8 cellular contexts compared by ENCODE assay signal in genomic region chr20:31721408-31722332, GRCh38. TPM values are rescaled to one million over a fixed set of nuclear protein-coding genes. Genes with fewer than 3 reads are reported as not detected.
DNase-seq lines count a peak whose midpoint lies in the region; ATAC-seq and TF ChIP-seq lines count a peak whose summit lies in the region.

No MANE protein-coding gene starts in this region.

- peaks cover 28% of the 10 kb centered on the region for H3K4me1 Mint-ChIP-seq in activated T-cell treated with anti-CD3 and anti-CD28 coated beads, Interleukin-2, amount 50 U/mL, for 4 hours (ENCODE audit: low read depth)

- H3K4me3 Mint-ChIP-seq in activated T-cell treated with anti-CD3 and anti-CD28 coated beads, Interleukin-2, amount 50 U/mL, for 4 hours = peak overlapping the region; percentile 95

- H3K9me3 Mint-ChIP-seq in activated T-cell treated with anti-CD3 and anti-CD28 coated beads, Interleukin-2, amount 50 U/mL, for 4 hours = no peaks in the 10 kb centered on the region

- peak; percentile 41 for DNase-seq in activated naive CD4-positive, alpha-beta T cell treated with Interleukin-2 at 50 U/mL for 16 hours
- DNase-seq in activated naive CD4-positive, alpha-beta T cell (lab: John Stamatoyannopoulos, UW) = no peak
- DNase-seq in activated T-cell treated with anti-CD3 and anti-CD28 coated beads, Interleukin-2, amount 50 U/mL, for 4 hours = no peak
- DNase-seq in head of caudate nucleus = peak in 33 of 42 donors; percentile 15 to 66 (median 47)
- no peak for DNase-seq in retinal pigment epithelial cell (ENCODE audit: low read depth)
- DNase-seq in SW 1271 (lab: John Stamatoyannopoulos, UW) = no peak
- DNase-seq in KBM-7 = no peak

- ATAC-seq in activated T-cell treated with anti-CD3 and anti-CD28 coated beads, Interleukin-2, amount 50 U/mL, for 4 hours = no peak
- no peak for ATAC-seq in HG02870 (IDR thresholded peaks at IDR 0.05; ENCODE audit: unreplicated experiment)

- no peak for TF ChIP-seq CTCF in retinal pigment epithelial cell (conservative IDR thresholded peaks at IDR 0.05; ENCODE audit: low read depth, low read length)

- H3K27me3 Mint-ChIP-seq in activated T-cell treated with anti-CD3 and anti-CD28 coated beads, Interleukin-2, amount 50 U/mL, for 4 hours (ENCODE audit: low read depth) = no peaks in the 10 kb centered on the region

- in situ Hi-C loops in KBM-7 (cut with MboI; ENCODE audit: low pct_unique_long_range_greater_than_20kb, low sequenced_read_pairs) = loop anchor here (10.0 kb wide), 1 partner anchor 57 kb away; no protein-coding TSS in a partner anchor

- H3K4me3 ChIP-seq in retinal pigment epithelial cell (ENCODE audit: low read length) = peak overlapping the region; percentile 73

- intact Hi-C loops in head of caudate nucleus (cut with DNase I) = loop anchor here (2.0 to 10.0 kb wide), 2 partner anchors 61 to 157 kb away; no protein-coding TSS in a partner anchor

- peaks cover 52% of the 10 kb centered on the region for H3K36me3 Mint-ChIP-seq in activated T-cell treated with anti-CD3 and anti-CD28 coated beads, Interleukin-2, amount 50 U/mL, for 4 hours (ENCODE audit: insufficient read depth)

RNA-seq across cellular contexts. Expression of gene BCL2L1, which starts 1.0 kb away (rescaled TPM):
- total RNA-seq in activated T-cell treated with anti-CD3 and anti-CD28 coated beads, Interleukin-2, amount 50 U/mL, for 4 hours = 100 to 1,000 TPM; 237 to 274 (median 248) TPM

RNA-seq across cellular contexts. Expression of gene TPX2, which starts 17.4 kb away (rescaled TPM):
- total RNA-seq in activated T-cell treated with anti-CD3 and anti-CD28 coated beads, Interleukin-2, amount 50 U/mL, for 4 hours = 1 to 10 TPM; 8.0 to 9.9 (median 9.3) TPM

Comparison
In these comparisons a context has a peak if more than half of its experiments do, and no peak if none do; other contexts are left out.
1. DNase-seq: peak in activated naive CD4-positive, alpha-beta T cell treated with Interleukin-2 at 50 U/mL for 16 hours (single experiment) and head of caudate nucleus (33 of 42); none in activated naive CD4-positive, alpha-beta T cell (0 of 4), activated T-cell treated with anti-CD3 and anti-CD28 coated beads, Interleukin-2, amount 50 U/mL, for 4 hours (single experiment), retinal pigment epithelial cell (single experiment), SW 1271 (0 of 2) and KBM-7 (single experiment).